In genomic region chr20:31565699-31566331, GRCh38 we compare ENCODE assay signal across 14 cellular contexts. TPM values are rescaled to one million over a fixed set of nuclear protein-coding genes. Genes with fewer than 3 reads are reported as not detected.
DNase-seq lines count a peak whose midpoint lies in the region; ATAC-seq and TF ChIP-seq lines count a peak whose summit lies in the region.
"Had no signal": no experiment of that assay in that cellular context is flagged by ENCODE, and none has a peak within 500 bp of the region (broad histone marks: within the 10 kb centered on the region; RNA-seq: fewer than 3 reads in every experiment).

No MANE protein-coding gene starts in this region.

- H3K27me3 ChIP-seq in KMS-11 (ENCODE audit: insufficient read depth, low read depth) (no peaks in the 10 kb centered on the region), SU-DHL-6 (ENCODE audit: low read length) (no peaks in the 10 kb centered on the region), body of pancreas (no peaks in the 10 kb centered on the region), prostate gland (replicated peaks; ENCODE audit: insufficient read depth) (no peaks in the 10 kb centered on the region)
- H3K27me3 ChIP-seq: brain microvascular endothelial cell had no signal

- no peaks in the 10 kb centered on the region for H4K20me1 ChIP-seq in KMS-11 (ENCODE audit: insufficient read depth)
- no peaks in the 10 kb centered on the region for H4K20me1 ChIP-seq in SU-DHL-6 (ENCODE audit: low read depth, low read length)

- H3K27me3 Mint-ChIP-seq in Calu3 (ENCODE audit: unreplicated experiment): no peaks in the 10 kb centered on the region

- no peak for TF ChIP-seq POLR2A in body of pancreas (IDR thresholded peaks at IDR 0.05)
- TF ChIP-seq POLR2A in prostate gland (IDR thresholded peaks at IDR 0.05): no peak

- no peak overlapping the region for H2AFZ ChIP-seq in KMS-11 (ENCODE audit: low read depth)
- H2AFZ ChIP-seq in SU-DHL-6 (ENCODE audit: low read depth, low read length, severe bottlenecking): no peak overlapping the region

- H3K27ac ChIP-seq in KMS-11 (peak overlapping the region; percentile 88), SU-DHL-6 (ENCODE audit: low read depth, low read length) (peak overlapping the region; percentile 95), body of pancreas (peak overlapping the region in 2 of 4 donors; percentile 16 to 36), prostate gland (no peak overlapping the region)
- H3K27ac ChIP-seq: brain microvascular endothelial cell had no signal

- H3K4me1 ChIP-seq in KMS-11 (ENCODE audit: low read depth, poor library complexity, severe bottlenecking): peaks cover 100% of the 10 kb centered on the region
- H3K4me1 ChIP-seq in mucosa of descending colon (ENCODE audit: low read depth): peaks cover 8% of the 10 kb centered on the region
- H3K4me1 ChIP-seq in body of pancreas: peaks cover 7% of the 10 kb centered on the region
- no peaks in the 10 kb centered on the region for H3K4me1 ChIP-seq in prostate gland (replicated peaks)

- WGBS in body of pancreas, 2 donors: 92 to 100% methylated on average over 1 to 4 of the region's 6 CpGs
- WGBS in prostate gland: 85% methylated on average over 6 of the region's 6 CpGs

- no peaks in the 10 kb centered on the region for H3K9me3 ChIP-seq in SU-DHL-6 (ENCODE audit: insufficient read depth, low read length)
- H3K9me3 ChIP-seq in mucosa of descending colon: no peaks in the 10 kb centered on the region
- H3K9me3 ChIP-seq in body of pancreas: no peaks in the 10 kb centered on the region
- no peaks in the 10 kb centered on the region for H3K9me3 ChIP-seq in prostate gland

- peak overlapping the region; percentile 18 for H3K27ac Mint-ChIP-seq in Calu3 (ENCODE audit: unreplicated experiment)
- H3K27ac Mint-ChIP-seq: activated T-helper 2 cell treated with anti-CD3 and anti-CD28 coated beads, Interferon-gamma antibody, Interleukin-2, Interleukin-4, amounts not matched to agents 10 μg/mL and 5 μg/mL and 100 μg/mL, durations not matched to agents 14 hours and 24 hours and 36 hours had no signal

- H3K79me2 ChIP-seq in KMS-11 (ENCODE audit: insufficient read depth, low read depth) (no peaks in the 10 kb centered on the region), SU-DHL-6 (ENCODE audit: insufficient read depth, low read length) (no peaks in the 10 kb centered on the region)

- H3K4me3 ChIP-seq in KMS-11 (IDR thresholded peaks at IDR 0.05; ENCODE audit: insufficient read depth, low read depth, low read length) (no peak overlapping the region), SU-DHL-6 (ENCODE audit: insufficient read depth, low read length, poor library complexity, severe bottlenecking) (no peak overlapping the region), mucosa of descending colon (no peak overlapping the region), body of pancreas (no peak overlapping the region), prostate gland (no peak overlapping the region)

- H3K4me2 ChIP-seq in KMS-11 (peak overlapping the region; percentile 58), SU-DHL-6 (ENCODE audit: low read depth, low read length, poor library complexity, severe bottlenecking) (peak overlapping the region; percentile 53)

- TF ChIP-seq CTCF in Calu3 (IDR thresholded peaks at IDR 0.05; ENCODE audit: unreplicated experiment) (no peak), KMS-11 (conservative IDR thresholded peaks at IDR 0.05; ENCODE audit: low read depth, low read length) (no peak), SU-DHL-6 (IDR thresholded peaks at IDR 0.05; ENCODE audit: insufficient read depth, low read length, poor library complexity, severe bottlenecking) (no peak), mucosa of descending colon (IDR thresholded peaks at IDR 0.05) (no peak), body of pancreas (IDR thresholded peaks at IDR 0.05) (no peak), prostate gland (IDR thresholded peaks at IDR 0.05) (no peak)

- peaks cover 31% of the 10 kb centered on the region for H3F3A ChIP-seq in SU-DHL-6 (ENCODE audit: insufficient read depth)

- peaks cover 98% of the 10 kb centered on the region for H3K36me3 Mint-ChIP-seq in Calu3 (ENCODE audit: insufficient read depth, unreplicated experiment)

- BruUV-seq in Calu3 (replicated peaks; lab: Mats Ljungman, UMichigan): no TSS peak

- peak; percentile 47 for ATAC-seq in mucosa of descending colon
- no peak for ATAC-seq in body of pancreas

- intact Hi-C loops in Calu3 (cut with micrococcal nuclease; ENCODE audit: unreplicated experiment): no loop called here
- intact Hi-C loops in mucosa of descending colon (cut with DNase I, micrococcal nuclease): loop anchor here in 1 of 2 donors (5.0 kb wide), 1 partner anchor 46 kb away; no protein-coding TSS in a partner anchor
- intact Hi-C loops in body of pancreas (cut with DNase I): loop anchor here (5.0 kb wide), 1 partner anchor 46 kb away; no protein-coding TSS in a partner anchor
- intact Hi-C loops in prostate gland (cut with DNase I): no loop called here

- CTCF ChIA-PET in Calu3 (lab: Charles Lee): interaction anchor here (0.5 to 25.3 kb wide), 9 partner anchors 9 to 158 kb away, joined by 3 to 1048 read pairs (median 11); partner anchors contain the start of gene ID1

- no peak overlapping the region for H3K9ac ChIP-seq in KMS-11
- peak overlapping the region; percentile 46 for H3K9ac ChIP-seq in SU-DHL-6 (ENCODE audit: low read length)

- H3K36me3 ChIP-seq in KMS-11 (ENCODE audit: insufficient read depth): no peaks in the 10 kb centered on the region
- H3K36me3 ChIP-seq in SU-DHL-6 (ENCODE audit: low read length): no peaks in the 10 kb centered on the region
- no peaks in the 10 kb centered on the region for H3K36me3 ChIP-seq in mucosa of descending colon (ENCODE audit: low read depth)
- H3K36me3 ChIP-seq in body of pancreas (replicated peaks in 1 of 2; ENCODE audit: insufficient read depth in 1 of 2, low read depth in 2 of 2): peaks cover 0 to 22% of the 10 kb centered on the region in 2 donors
- peaks cover 4 to 7% of the 10 kb centered on the region in 2 donors for H3K36me3 ChIP-seq in prostate gland

- peaks cover 74% of the 10 kb centered on the region for H3K4me1 Mint-ChIP-seq in Calu3 (ENCODE audit: low read depth, unreplicated experiment)

- H3K4me3 Mint-ChIP-seq in Calu3 (ENCODE audit: low read depth, unreplicated experiment): peak overlapping the region; percentile 61
- H3K4me3 Mint-ChIP-seq: CD14-positive monocyte had no signal

- no peaks in the 10 kb centered on the region for H3K9me3 Mint-ChIP-seq in Calu3 (ENCODE audit: low read depth, unreplicated experiment)
- H3K9me3 Mint-ChIP-seq: activated T-helper 2 cell treated with anti-CD3 and anti-CD28 coated beads, Interferon-gamma antibody, Interleukin-2, Interleukin-4, amounts not matched to agents 10 μg/mL and 5 μg/mL and 100 μg/mL, durations not matched to agents 14 hours and 24 hours and 36 hours had no signal

- peak; percentile 36 for DNase-seq in Calu3
- peak in 1 of 3 donors; percentile 45 for DNase-seq in mucosa of descending colon
- DNase-seq in body of pancreas: no peak
- no peak for DNase-seq in activated CD8-positive, alpha-beta memory T cell treated with anti-CD3 and anti-CD28 coated beads for 24 hours
- DNase-seq in OCI-M1 (lab: John Stamatoyannopoulos, UW): no peak
- no peak for DNase-seq in prostate gland (ENCODE audit: low spot score)
- DNase-seq: brain microvascular endothelial cell; NCI-H510A; stimulated activated CD4-positive, alpha-beta T cell treated with anti-CD3 and anti-CD28 coated beads, Interleukin-2, amount 100 ng/mL, for 24 hours; stimulated activated naive CD4-positive, alpha-beta T cell had no signal

- no peaks in the 10 kb centered on the region for H3K9me2 ChIP-seq in SU-DHL-6 (replicated peaks; ENCODE audit: insufficient read depth, low read length)

RNA-seq across cellular contexts. Expression of gene ID1, which starts 39.3 kb away (rescaled TPM):
- total RNA-seq in Calu3 (2022) (347 and 431 TPM in 2 replicates), mucosa of descending colon (100 to 1,000 TPM; 172 to 414 (median 201) TPM), body of pancreas (100 to 1,000 TPM; 169 to 245 TPM), prostate gland (100 to 1,000 TPM; 356 to 514 TPM)

RNA-seq across cellular contexts. Expression of gene HM13, which starts 51.6 kb away (rescaled TPM):
- total RNA-seq in Calu3 (2022) (342 and 378 TPM in 2 replicates), mucosa of descending colon (100 to 1,000 TPM in 2 of 3 donors, 10 to 100 TPM in 1; 95.6 to 137 (median 109) TPM), body of pancreas (10 to 100 TPM; 73.2 to 79.4 TPM), prostate gland (100 to 1,000 TPM in 1 of 2 donors, 10 to 100 TPM in 1; 99.7 to 131 TPM)

Comparison
In these comparisons a context has a peak if more than half of its experiments do, and no peak if none do; other contexts are left out.
1. H3K27ac ChIP-seq: peak in KMS-11 (single experiment) and SU-DHL-6 (single experiment); none in prostate gland (0 of 2).